8 cellular contexts compared by ENCODE assay signal in the genomic region with DNA sequence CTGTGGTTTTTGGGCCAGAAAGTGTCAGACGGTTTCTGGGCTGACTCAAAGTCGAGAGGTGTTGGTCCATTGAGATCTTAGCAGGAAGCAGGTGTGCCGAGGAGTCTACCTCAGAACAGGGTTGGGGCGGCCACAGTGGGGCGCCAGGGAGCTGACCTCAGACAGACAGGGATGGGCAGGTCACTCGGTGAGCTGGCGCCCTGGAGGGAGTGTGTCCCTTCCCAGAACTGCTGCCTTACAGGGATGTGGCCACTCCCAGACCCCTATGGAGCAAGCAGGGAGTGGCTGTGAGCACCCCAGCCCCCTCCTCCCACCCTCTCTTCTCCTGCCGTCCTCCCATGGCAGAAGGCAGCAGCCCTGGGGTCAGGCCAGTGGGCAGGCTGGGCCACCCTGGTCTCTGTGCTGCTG. TPM values are rescaled to one million over a fixed set of nuclear protein-coding genes. Genes with fewer than 3 reads are reported as not detected.
A peak's percentile ranks its signal among the peaks of the same experiment; 100 is the strongest.
DNase-seq lines count a peak whose midpoint lies in the region; ATAC-seq, FAIRE-seq and TF ChIP-seq lines count a peak whose summit lies in the region.

No MANE protein-coding gene starts in this region.

- intact Hi-C loops in K562 (cut with micrococcal nuclease) = no loop called here
- intact Hi-C loops in pancreas (cut with DNase I) = no loop called here

- POLR2A ChIA-PET in K562 (lab: Yijun Ruan, JAX) = interaction anchor here (1.0 to 2.1 kb wide), 3 partner anchors 10 to 58 kb away, joined by 3 to 5 read pairs (median 4); a partner anchor contains a TSS

- H3K36me3 ChIP-seq in K562 (ENCODE audit: control insufficient read depth, insufficient read depth, low read length) = peaks cover 12% of the 10 kb centered on the region; the same call in 2 of the 3 replicates
- no peaks in the 10 kb centered on the region for H3K36me3 ChIP-seq in pancreas

- no peaks in the 10 kb centered on the region for H3K9me1 ChIP-seq in K562 (ENCODE audit: control insufficient read depth, insufficient read depth, low read length)

- H4K20me1 ChIP-seq in K562 (replicated peaks; ENCODE audit: control insufficient read depth, insufficient read depth, low read length) = 0 out of 2 replicates have a peak, but pooled peaks cover 5% of the 10 kb centered on the region

- DNase-seq in SKM-1 (lab: John Stamatoyannopoulos, UW; ENCODE audit: unreplicated experiment) (peak; percentile 29), SKM-1 treated with dmso at 0.1 percent for 144 hours (lab: John Stamatoyannopoulos, UW; ENCODE audit: unreplicated experiment) (no peak), NAMALWA (ENCODE audit: low spot score) (peak; percentile 80), K562 (ENCODE audit: extremely low read depth in 1 of 4, low spot score in 3 of 4) (peak; percentile 67 to 81 (median 78)), pancreas (peak in 3 of 6 donors; percentile 55 to 79 (median 72)), AG08395 (ENCODE audit: low spot score) (no peak)

- no peak overlapping the region for H3K4me2 ChIP-seq in K562 (ENCODE audit: insufficient read depth, low read length)

- H3K4me1 ChIP-seq in K562 (replicated peaks in 1 of 2; ENCODE audit: control insufficient read depth in 2 of 2, insufficient read depth in 2 of 2, low read length in 2 of 2) (peaks cover 0 to 62% of the 10 kb centered on the region in 2 experiments; a peak in 3 of 5 replicates), pancreas (no peaks in the 10 kb centered on the region)

- no peak for TF ChIP-seq EP300 in K562 (IDR thresholded peaks at IDR 0.05; ENCODE audit: low read length)

- H3K79me2 ChIP-seq in K562 (ENCODE audit: control insufficient read depth, insufficient read depth, low read length) = no peaks in the 10 kb centered on the region

- no peaks in the 10 kb centered on the region for H3K9me3 ChIP-seq in K562 (replicated peaks; ENCODE audit: control insufficient read depth, insufficient read depth, low read depth, low read length)
- H3K9me3 ChIP-seq in pancreas = no peaks in the 10 kb centered on the region

- ATAC-seq in K562 (peak; percentile 91), pancreas (peak; percentile 42 to 75 (median 52)), HG02763 (IDR thresholded peaks at IDR 0.05; ENCODE audit: unreplicated experiment) (no peak), HG03196 (IDR thresholded peaks at IDR 0.05; ENCODE audit: unreplicated experiment) (no peak)

- no TSS peak for BruUV-seq in K562 (replicated peaks; lab: Mats Ljungman, UMichigan)

- TF ChIP-seq POLR2A in K562 (conservative IDR thresholded peaks at IDR 0.05) = no peak

- peak in 1 of 2 experiments; percentile 77; a peak in 3 of 4 replicates for TF ChIP-seq RAD21 in K562 (CRISPR knock-in tag; conservative IDR thresholded peaks at IDR 0.05 in 1 of 2, IDR thresholded peaks at IDR 0.05 in 1 of 2)

- no peak overlapping the region for H3K4me3 ChIP-seq in K562
- H3K4me3 ChIP-seq in pancreas = no peak overlapping the region

- CTCF ChIA-PET in K562 (lab: Yijun Ruan, JAX; ENCODE audit: low intra/inter-chr PET ratio) = interaction anchor here (0.6 kb wide), 1 partner anchor 43 kb away, joined by 3 read pairs; no protein-coding TSS in a partner anchor

- H3K9ac ChIP-seq in K562 (ENCODE audit: insufficient read depth in 1 of 2, low read depth in 2 of 2, low read length in 2 of 2) = peak overlapping the region in 1 of 2 experiments; percentile 67; a peak in 1 of 4 replicates

- in situ Hi-C loops in K562 (cut with MboI) = loop anchor here (10.0 kb wide), 1 partner anchor 265 kb away; no protein-coding TSS in a partner anchor

- H3K27me3 ChIP-seq in K562 (ENCODE audit: control insufficient read depth in 2 of 2, insufficient read depth in 2 of 2, low read length in 2 of 2) (no peaks in the 10 kb centered on the region), pancreas (no peaks in the 10 kb centered on the region)

- peak; percentile 91 for FAIRE-seq in K562 (lab: Jason Lieb, UNC)
- no peak for FAIRE-seq in pancreas (lab: Jason Lieb, UNC)

- peak; percentile 75 to 81 (median 78) for TF ChIP-seq CTCF in K562 (IDR thresholded peaks at IDR 0.05 in 2 of 3, conservative IDR thresholded peaks at IDR 0.05 in 1 of 3; ENCODE audit: insufficient read depth in 2 of 3, low read depth in 1 of 3, low read length in 3 of 3)
- TF ChIP-seq CTCF in pancreas (IDR thresholded peaks at IDR 0.05) = no peak

- H3K27ac ChIP-seq in K562 (ENCODE audit: extremely low read depth, low read depth, low read length) (no peak overlapping the region), pancreas (no peak overlapping the region)

- no peak overlapping the region for H2AFZ ChIP-seq in K562 (ENCODE audit: low read depth, low read length)

- WGBS in K562 (ENCODE audit: insufficient coverage, low coverage, missing lambda C conversion rate) = 6% methylated on average over 8 of the region's 8 CpGs
- WGBS in pancreas, 2 donors = 45 to 54% methylated on average over 8 of the region's 8 CpGs

RNA-seq across cellular contexts. Expression of a gene that starts 14.0 kb away (rescaled TPM):
- 0.23 TPM in 1 of 2 replicates, not detected in the other for total RNA-seq in K562 (2011; cell fraction: chromatin; rRNA removed; ENCODE audit: low replicate concordance)
- total RNA-seq in K562 (2011; cell fraction: nucleolus; rRNA removed) = 0.67 and 1.3 TPM in 2 replicates
- 0.46 TPM in 1 of 2 replicates, not detected in the other for total RNA-seq in K562 (2011; cell fraction: nucleoplasm; rRNA removed)
- total RNA-seq in K562 (2014; rRNA removed) (0.14 TPM in 1 of 2 replicates, not detected in the other), K562 (2014; rRNA removed; fragmentation: Illumina TruSeq; extraction: Trizol) (not detected in 2 replicates), K562 (2015; rRNA removed; fragmentation: Illumina TruSeq; extraction: Trizol) (not detected in 2 replicates), K562 (2021) (0.20 and 0.22 TPM in 2 replicates), pancreas (100 to 1,000 TPM; 109 to 168 (median 125) TPM)
- polyA plus RNA-seq in K562 (2011; rRNA removed) (0.31 and 0.34 TPM in 2 replicates), K562 (2014; fragmentation: Illumina TruSeq; extraction: Trizol) (0.08 TPM in 1 of 2 replicates, not detected in the other), K562 (2014; fragmentation: Nextera tagmentation; extraction: Ambion mirVana) (not detected), K562 (2014; rRNA removed) (0.18 TPM in 1 of 2 replicates, not detected in the other), pancreas (100 to 1,000 TPM; 114 to 149 TPM)
- polyA plus RNA-seq in K562 (2011; cell fraction: cytosol; rRNA removed) = 0.22 and 1.2 TPM in 2 replicates
- 1.1 TPM in 2 replicates for polyA plus RNA-seq in K562 (2011; cell fraction: nucleus; rRNA removed)
- 0.17 and 0.21 TPM in 2 replicates for polyA plus RNA-seq in K562 (2012)
- polyA minus RNA-seq in K562 (2011; rRNA and poly(A)+ RNA removed) = not detected in 2 replicates
- polyA minus RNA-seq in K562 (2011; cell fraction: cytosol; rRNA and poly(A)+ RNA removed) = not detected in 2 replicates
- polyA minus RNA-seq in K562 (2011; cell fraction: nucleus; rRNA and poly(A)+ RNA removed) = not detected in 2 replicates

RNA-seq across cellular contexts. Expression of a gene that starts 23.9 kb away (rescaled TPM):
- total RNA-seq in K562 (2011; cell fraction: chromatin; rRNA removed; ENCODE audit: low replicate concordance) = 170 and 336 TPM in 2 replicates
- 170 and 181 TPM in 2 replicates for total RNA-seq in K562 (2011; cell fraction: nucleolus; rRNA removed)
- 123 and 131 TPM in 2 replicates for total RNA-seq in K562 (2011; cell fraction: nucleoplasm; rRNA removed)
- 46.8 and 63.6 TPM in 2 replicates for total RNA-seq in K562 (2014; rRNA removed)
- 16.2 and 18.8 TPM in 2 replicates for total RNA-seq in K562 (2014; rRNA removed; fragmentation: Illumina TruSeq; extraction: Trizol)
- total RNA-seq in K562 (2015; rRNA removed; fragmentation: Illumina TruSeq; extraction: Trizol) = 16.9 and 18.5 TPM in 2 replicates
- total RNA-seq in K562 (2021) = 58.8 and 73.4 TPM in 2 replicates
- 32.7 and 33.6 TPM in 2 replicates for polyA plus RNA-seq in K562 (2011; rRNA removed)
- 19.6 and 36.0 TPM in 2 replicates for polyA plus RNA-seq in K562 (2011; cell fraction: cytosol; rRNA removed)
- polyA plus RNA-seq in K562 (2011; cell fraction: nucleus; rRNA removed) = 330 and 699 TPM in 2 replicates
- polyA plus RNA-seq in K562 (2012) = 44.5 and 48.7 TPM in 2 replicates
- polyA plus RNA-seq in K562 (2014; fragmentation: Illumina TruSeq; extraction: Trizol) = 31.5 and 39.1 TPM in 2 replicates
- 1 to 10 TPM in 1 of 2 experiments, under 1 TPM in 1; 0.30 to 1.9 TPM for polyA plus RNA-seq in K562 (2014; fragmentation: Nextera tagmentation; extraction: Ambion mirVana)
- polyA plus RNA-seq in K562 (2014; rRNA removed) = 67.3 and 78.1 TPM in 2 replicates
- 9.2 TPM in 2 replicates for polyA minus RNA-seq in K562 (2011; rRNA and poly(A)+ RNA removed)
- 10.7 and 11.9 TPM in 2 replicates for polyA minus RNA-seq in K562 (2011; cell fraction: cytosol; rRNA and poly(A)+ RNA removed)
- 34.3 and 47.3 TPM in 2 replicates for polyA minus RNA-seq in K562 (2011; cell fraction: nucleus; rRNA and poly(A)+ RNA removed)
- 1 to 10 TPM in 2 of 6 donors, under 1 TPM in 4; 0.12 to 1.6 (median 0.70) TPM for total RNA-seq in pancreas
- polyA plus RNA-seq in pancreas = 1 to 10 TPM; 3.8 to 4.5 TPM

RNA-seq across cellular contexts. Expression of a gene that starts 39.0 kb away (rescaled TPM):
- 190 and 375 TPM in 2 replicates for total RNA-seq in K562 (2011; cell fraction: chromatin; rRNA removed; ENCODE audit: low replicate concordance)
- total RNA-seq in K562 (2011; cell fraction: nucleolus; rRNA removed) = 1,145 and 1,282 TPM in 2 replicates
- total RNA-seq in K562 (2011; cell fraction: nucleoplasm; rRNA removed) = 741 and 1,472 TPM in 2 replicates
- total RNA-seq in K562 (2014; rRNA removed) = 6,042 and 8,261 TPM in 2 replicates
- 916 and 1,208 TPM in 2 replicates for total RNA-seq in K562 (2014; rRNA removed; fragmentation: Illumina TruSeq; extraction: Trizol)
- total RNA-seq in K562 (2015; rRNA removed; fragmentation: Illumina TruSeq; extraction: Trizol) = 2,074 and 2,169 TPM in 2 replicates
- 2,859 and 3,283 TPM in 2 replicates for total RNA-seq in K562 (2021)
- polyA plus RNA-seq in K562 (2011; rRNA removed) = 1,633 and 2,887 TPM in 2 replicates
- polyA plus RNA-seq in K562 (2011; cell fraction: cytosol; rRNA removed) = 3,426 and 8,334 TPM in 2 replicates
- 2,104 and 2,686 TPM in 2 replicates for polyA plus RNA-seq in K562 (2011; cell fraction: nucleus; rRNA removed)
- 2,765 and 5,488 TPM in 2 replicates for polyA plus RNA-seq in K562 (2012)
- polyA plus RNA-seq in K562 (2014; fragmentation: Illumina TruSeq; extraction: Trizol) = 1,258 and 1,518 TPM in 2 replicates
- polyA plus RNA-seq in K562 (2014; fragmentation: Nextera tagmentation; extraction: Ambion mirVana) = 100 to 1,000 TPM; 227 to 348 TPM
- polyA plus RNA-seq in K562 (2014; rRNA removed) = 4,293 and 4,381 TPM in 2 replicates
- polyA minus RNA-seq in K562 (2011; rRNA and poly(A)+ RNA removed) = 413 and 474 TPM in 2 replicates
- 1,370 and 2,343 TPM in 2 replicates for polyA minus RNA-seq in K562 (2011; cell fraction: cytosol; rRNA and poly(A)+ RNA removed)
- polyA minus RNA-seq in K562 (2011; cell fraction: nucleus; rRNA and poly(A)+ RNA removed) = 505 and 641 TPM in 2 replicates
- 1,000 to 10,000 TPM; 1,297 to 2,529 (median 1,763) TPM for total RNA-seq in pancreas
- polyA plus RNA-seq in pancreas = 1,000 to 10,000 TPM; 3,226 to 6,500 TPM

RNA-seq across cellular contexts. Expression of a gene that starts 58.1 kb away (rescaled TPM):
- total RNA-seq in K562 (2011; cell fraction: chromatin; rRNA removed; ENCODE audit: low replicate concordance) = 34.5 and 132 TPM in 2 replicates
- 88.4 and 95.0 TPM in 2 replicates for total RNA-seq in K562 (2011; cell fraction: nucleolus; rRNA removed)
- 50.6 and 56.7 TPM in 2 replicates for total RNA-seq in K562 (2011; cell fraction: nucleoplasm; rRNA removed)
- 64.5 and 76.7 TPM in 2 replicates for total RNA-seq in K562 (2014; rRNA removed)
- 17.2 and 22.0 TPM in 2 replicates for total RNA-seq in K562 (2014; rRNA removed; fragmentation: Illumina TruSeq; extraction: Trizol)
- total RNA-seq in K562 (2015; rRNA removed; fragmentation: Illumina TruSeq; extraction: Trizol) = 45.4 and 48.3 TPM in 2 replicates
- 79.6 and 79.9 TPM in 2 replicates for total RNA-seq in K562 (2021)
- 45.2 and 53.9 TPM in 2 replicates for polyA plus RNA-seq in K562 (2011; rRNA removed)
- 58.4 and 113 TPM in 2 replicates for polyA plus RNA-seq in K562 (2011; cell fraction: cytosol; rRNA removed)
- polyA plus RNA-seq in K562 (2011; cell fraction: nucleus; rRNA removed) = 80.8 and 127 TPM in 2 replicates
- 49.1 and 58.8 TPM in 2 replicates for polyA plus RNA-seq in K562 (2012)
- 40.9 and 55.6 TPM in 2 replicates for polyA plus RNA-seq in K562 (2014; fragmentation: Illumina TruSeq; extraction: Trizol)
- 1 to 10 TPM in 1 of 2 experiments, under 1 TPM in 1; 0.83 to 3.3 TPM for polyA plus RNA-seq in K562 (2014; fragmentation: Nextera tagmentation; extraction: Ambion mirVana)
- 74.2 and 83.1 TPM in 2 replicates for polyA plus RNA-seq in K562 (2014; rRNA removed)
- polyA minus RNA-seq in K562 (2011; rRNA and poly(A)+ RNA removed) = 20.8 and 35.5 TPM in 2 replicates
- 45.2 and 46.4 TPM in 2 replicates for polyA minus RNA-seq in K562 (2011; cell fraction: cytosol; rRNA and poly(A)+ RNA removed)
- polyA minus RNA-seq in K562 (2011; cell fraction: nucleus; rRNA and poly(A)+ RNA removed) = 19.0 and 21.8 TPM in 2 replicates
- 10 to 100 TPM; 27.6 to 54.4 (median 30.6) TPM for total RNA-seq in pancreas
- polyA plus RNA-seq in pancreas = 10 to 100 TPM; 54.2 to 71.4 TPM

RNA-seq across cellular contexts. Expression of a gene that starts 58.2 kb away (rescaled TPM):
- 39.5 and 51.6 TPM in 2 replicates for total RNA-seq in K562 (2011; cell fraction: chromatin; rRNA removed; ENCODE audit: low replicate concordance)
- total RNA-seq in K562 (2011; cell fraction: nucleolus; rRNA removed) = 25.5 and 30.5 TPM in 2 replicates
- 30.6 and 33.0 TPM in 2 replicates for total RNA-seq in K562 (2011; cell fraction: nucleoplasm; rRNA removed)
- 9.7 and 14.0 TPM in 2 replicates for total RNA-seq in K562 (2014; rRNA removed)
- total RNA-seq in K562 (2014; rRNA removed; fragmentation: Illumina TruSeq; extraction: Trizol) = 10.5 and 11.8 TPM in 2 replicates
- total RNA-seq in K562 (2015; rRNA removed; fragmentation: Illumina TruSeq; extraction: Trizol) = 11.2 and 14.9 TPM in 2 replicates
- 18.2 and 19.7 TPM in 2 replicates for total RNA-seq in K562 (2021)
- 9.8 and 11.8 TPM in 2 replicates for polyA plus RNA-seq in K562 (2011; rRNA removed)
- 10.3 and 12.0 TPM in 2 replicates for polyA plus RNA-seq in K562 (2011; cell fraction: cytosol; rRNA removed)
- 26.2 and 27.8 TPM in 2 replicates for polyA plus RNA-seq in K562 (2011; cell fraction: nucleus; rRNA removed)
- polyA plus RNA-seq in K562 (2012) = 13.1 and 14.5 TPM in 2 replicates
- polyA plus RNA-seq in K562 (2014; fragmentation: Illumina TruSeq; extraction: Trizol) = 15.6 and 20.0 TPM in 2 replicates
- 1 to 10 TPM; 4.0 to 5.4 TPM for polyA plus RNA-seq in K562 (2014; fragmentation: Nextera tagmentation; extraction: Ambion mirVana)
- polyA plus RNA-seq in K562 (2014; rRNA removed) = 16.4 and 18.1 TPM in 2 replicates
- 7.6 and 7.7 TPM in 2 replicates for polyA minus RNA-seq in K562 (2011; rRNA and poly(A)+ RNA removed)
- polyA minus RNA-seq in K562 (2011; cell fraction: cytosol; rRNA and poly(A)+ RNA removed) = 4.0 and 5.6 TPM in 2 replicates
- 6.1 and 8.0 TPM in 2 replicates for polyA minus RNA-seq in K562 (2011; cell fraction: nucleus; rRNA and poly(A)+ RNA removed)
- 1 to 10 TPM; 2.4 to 6.3 (median 3.3) TPM for total RNA-seq in pancreas
- 1 to 10 TPM; 8.3 to 9.3 TPM for polyA plus RNA-seq in pancreas

Comparison
In these comparisons a context has a peak if more than half of its experiments do, and no peak if none do; other contexts are left out.
1. DNase-seq: peak in SKM-1 (single experiment), NAMALWA (single experiment) and K562 (4 of 4); none in SKM-1 treated with dmso at 0.1 percent for 144 hours (single experiment) and AG08395 (single experiment).
2. ATAC-seq: peak in K562 (single experiment) and pancreas (4 of 4); none in HG02763 (single experiment) and HG03196 (single experiment).
3. CTCF ChIP-seq: peak in K562 (3 of 3); none in pancreas (0 of 4).
4. RNA of a gene that starts 14.0 kb away (total RNA-seq): 109 to 168 TPM in pancreas; 0.14 to 1.3 TPM in K562; every median in the first group is over 10 times any median in the second.
5. RNA of a gene that starts 23.9 kb away (total RNA-seq): 16.2 to 336 TPM in K562; 0.12 to 1.6 TPM in pancreas; every median in the first group is over 4 times any median in the second.